ENCODE assay signal across 19 cellular contexts in the genomic region with DNA sequence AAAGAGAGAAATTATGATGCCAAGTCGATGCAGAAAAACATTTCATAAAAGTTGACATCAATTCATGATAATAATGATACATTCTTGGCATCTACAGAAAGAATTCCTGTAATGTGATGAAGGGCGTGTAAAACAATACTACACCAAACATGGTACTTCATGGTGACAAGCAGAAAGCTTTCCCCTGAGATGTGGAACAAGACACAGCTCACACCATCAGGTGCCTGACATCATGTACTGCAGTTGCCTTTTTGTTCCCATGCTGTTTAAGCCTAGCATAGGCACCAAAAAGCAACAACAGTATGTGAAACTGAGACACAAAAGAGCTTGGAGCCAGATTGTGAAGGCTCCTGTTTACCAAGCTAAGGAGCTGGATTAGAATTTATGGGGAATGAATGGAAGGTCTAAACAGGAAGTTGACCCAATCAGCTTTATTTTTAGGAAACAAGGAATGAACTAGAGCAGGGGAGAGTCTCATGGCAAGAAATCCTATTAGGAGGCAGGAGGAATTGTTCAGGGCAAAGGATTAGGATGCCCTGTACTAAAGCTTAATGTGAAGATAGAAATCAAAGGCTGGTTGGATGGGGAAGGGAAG.
DNase-seq lines count a peak whose midpoint lies in the region; ATAC-seq and TF ChIP-seq lines count a peak whose summit lies in the region.
"Had no signal": no experiment of that assay in that cellular context is flagged by ENCODE, and none has a peak within 500 bp of the region (broad histone marks: within the 10 kb centered on the region; RNA-seq: fewer than 3 reads in every experiment).

No MANE protein-coding gene starts in this region.

- no peak overlapping the region for H2AFZ ChIP-seq in mesenchymal stem cell (ENCODE audit: low read depth, low read length)
- H2AFZ ChIP-seq: GM23248 had no signal

- H2AK5ac ChIP-seq in mesenchymal stem cell (ENCODE audit: low read length, severe bottlenecking), result no peak overlapping the region

- H3K27ac Mint-ChIP-seq in WTC11, result no peak overlapping the region
- H3K27ac Mint-ChIP-seq: CD4-positive, alpha-beta memory T cell had no signal

- no peaks in the 10 kb centered on the region for H3K27me3 ChIP-seq in mesenchymal stem cell (ENCODE audit: control insufficient read depth in 1 of 2, insufficient read depth in 1 of 2, low read length in 2 of 2)

- no peak overlapping the region for H2BK12ac ChIP-seq in mesenchymal stem cell (ENCODE audit: low read length in 2 of 2)

- H2BK5ac ChIP-seq in mesenchymal stem cell (ENCODE audit: low read depth, low read length, poor library complexity, severe bottlenecking), result no peak overlapping the region

- H4K91ac ChIP-seq in mesenchymal stem cell (ENCODE audit: low read length), result no peak overlapping the region

- no peak overlapping the region for H4K8ac ChIP-seq in mesenchymal stem cell (ENCODE audit: low read length)

- no peak overlapping the region for H3K23ac ChIP-seq in mesenchymal stem cell (ENCODE audit: low read length in 2 of 2)

- no peaks in the 10 kb centered on the region for H3K79me1 ChIP-seq in mesenchymal stem cell (replicated peaks; ENCODE audit: low read length, poor library complexity, severe bottlenecking)

- POLR2A ChIA-PET in WTC11 (lab: Charles Lee), result no interaction called here

- H2BK15ac ChIP-seq in mesenchymal stem cell (ENCODE audit: low read depth, poor library complexity, severe bottlenecking), result no peak overlapping the region

- H3K4me3 ChIP-seq in mesenchymal stem cell (ENCODE audit: insufficient read depth in 1 of 2, low read depth in 1 of 2, low read length in 2 of 2), result no peak overlapping the region
- H3K4me3 ChIP-seq: GM23248 had no signal

- H3K4me1 ChIP-seq in mesenchymal stem cell (ENCODE audit: control insufficient read depth, insufficient read depth, low read depth, low read length), result peaks cover 10% of the 10 kb centered on the region

- H3K27me3 Mint-ChIP-seq in WTC11 (ENCODE audit: low read depth), result no peaks in the 10 kb centered on the region

- peak; percentile 42 for DNase-seq in DMS53 (lab: John Stamatoyannopoulos, UW)
- no peak for DNase-seq in DMS53 treated with DMSO at 0.1 percent for 48 hours (lab: John Stamatoyannopoulos, UW; ENCODE audit: unreplicated experiment)
- DNase-seq in Ammon's horn (ENCODE audit: low spot score), result peak; percentile 27
- no peak for DNase-seq in WTC11 (ENCODE audit: low spot score)
- peak; percentile 7 for DNase-seq in mesenchymal stem cell
- DNase-seq in HCEC 1CT, result no peak
- DNase-seq in kidney glomerular epithelial cell (lab: John Stamatoyannopoulos, UW), result no peak
- DNase-seq: Calu3; CD4-positive, alpha-beta memory T cell; DND-41; GM23248; NCI-H1436; NCI-H2081; NCI-H345; NCI-H526; RPMI8226 had no signal

- H3K9me3 Mint-ChIP-seq in WTC11, result no peaks in the 10 kb centered on the region
- H3K9me3 Mint-ChIP-seq: CD4-positive, alpha-beta memory T cell had no signal

- H3K36me3 Mint-ChIP-seq in WTC11, result no peaks in the 10 kb centered on the region
- H3K36me3 Mint-ChIP-seq: CD4-positive, alpha-beta memory T cell had no signal

- no peaks in the 10 kb centered on the region for H3K4me1 Mint-ChIP-seq in WTC11
- H3K4me1 Mint-ChIP-seq: CD4-positive, alpha-beta memory T cell had no signal

- H3K9me3 ChIP-seq in mesenchymal stem cell (ENCODE audit: control insufficient read depth, low read length), result no peaks in the 10 kb centered on the region

- H3K36me3 ChIP-seq in mesenchymal stem cell (ENCODE audit: control insufficient read depth in 1 of 2, insufficient read depth in 2 of 2, low read depth in 1 of 2, low read length in 2 of 2), result no peaks in the 10 kb centered on the region

- no peak overlapping the region for H3K4me3 Mint-ChIP-seq in WTC11
- H3K4me3 Mint-ChIP-seq: CD4-positive, alpha-beta memory T cell had no signal

- no peak overlapping the region for H3K4me2 ChIP-seq in mesenchymal stem cell (ENCODE audit: low read length, poor library complexity, severe bottlenecking)

- no peak overlapping the region for H3K9ac ChIP-seq in mesenchymal stem cell (ENCODE audit: low read length)
- H3K9ac ChIP-seq: GM23248 had no signal

- H3K4ac ChIP-seq in mesenchymal stem cell (ENCODE audit: low read depth in 1 of 2, low read length in 2 of 2), result no peak overlapping the region

- ATAC-seq in WTC11, result peak; percentile 36
- no peak for ATAC-seq in GM21528 (IDR thresholded peaks at IDR 0.05; ENCODE audit: low FRiP score, unreplicated experiment)

- no peak overlapping the region for H2BK120ac ChIP-seq in mesenchymal stem cell (ENCODE audit: low read depth, low read length)

- CTCF ChIA-PET in WTC11 (lab: Charles Lee), result interaction anchor here (0.6 to 1.8 kb wide), 6 partner anchors 24 to 189 kb away, joined by 3 to 11 read pairs (median 5); a partner anchor contains a TSS

- WGBS in mesenchymal stem cell, result 83% methylated on average over 1 of the region's 2 CpGs

- no peak for TF ChIP-seq CTCF in WTC11 (IDR thresholded peaks at IDR 0.05)

- H3K14ac ChIP-seq in mesenchymal stem cell (ENCODE audit: low read length in 2 of 2), result no peak overlapping the region

- H3K27ac ChIP-seq in mesenchymal stem cell (ENCODE audit: low read length, poor library complexity, severe bottlenecking), result no peak overlapping the region
- H3K27ac ChIP-seq: 22Rv1, GM23248, HL-60 had no signal

- H3K18ac ChIP-seq in mesenchymal stem cell (ENCODE audit: low read depth in 1 of 2, low read length in 2 of 2), result no peak overlapping the region

TF ChIP-seq in WTC11, 78 proteins besides CTCF, POLR2A, EP300 and RAD21 (continues in another document):
- TF ChIP-seq, protein P1, sequence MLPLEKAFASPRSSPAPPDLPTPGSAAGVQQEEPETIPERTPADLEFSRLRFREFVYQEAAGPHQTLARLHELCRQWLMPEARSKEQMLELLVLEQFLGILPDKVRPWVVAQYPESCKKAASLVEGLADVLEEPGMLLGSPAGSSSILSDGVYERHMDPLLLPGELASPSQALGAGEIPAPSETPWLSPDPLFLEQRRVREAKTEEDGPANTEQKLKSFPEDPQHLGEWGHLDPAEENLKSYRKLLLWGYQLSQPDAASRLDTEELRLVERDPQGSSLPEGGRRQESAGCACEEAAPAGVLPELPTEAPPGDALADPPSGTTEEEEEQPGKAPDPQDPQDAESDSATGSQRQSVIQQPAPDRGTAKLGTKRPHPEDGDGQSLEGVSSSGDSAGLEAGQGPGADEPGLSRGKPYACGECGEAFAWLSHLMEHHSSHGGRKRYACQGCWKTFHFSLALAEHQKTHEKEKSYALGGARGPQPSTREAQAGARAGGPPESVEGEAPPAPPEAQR (CRISPR knock-in tag; IDR thresholded peaks at IDR 0.05), result no peak
- TF ChIP-seq, protein P2, sequence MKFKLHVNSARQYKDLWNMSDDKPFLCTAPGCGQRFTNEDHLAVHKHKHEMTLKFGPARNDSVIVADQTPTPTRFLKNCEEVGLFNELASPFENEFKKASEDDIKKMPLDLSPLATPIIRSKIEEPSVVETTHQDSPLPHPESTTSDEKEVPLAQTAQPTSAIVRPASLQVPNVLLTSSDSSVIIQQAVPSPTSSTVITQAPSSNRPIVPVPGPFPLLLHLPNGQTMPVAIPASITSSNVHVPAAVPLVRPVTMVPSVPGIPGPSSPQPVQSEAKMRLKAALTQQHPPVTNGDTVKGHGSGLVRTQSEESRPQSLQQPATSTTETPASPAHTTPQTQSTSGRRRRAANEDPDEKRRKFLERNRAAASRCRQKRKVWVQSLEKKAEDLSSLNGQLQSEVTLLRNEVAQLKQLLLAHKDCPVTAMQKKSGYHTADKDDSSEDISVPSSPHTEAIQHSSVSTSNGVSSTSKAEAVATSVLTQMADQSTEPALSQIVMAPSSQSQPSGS (CRISPR knock-in tag; IDR thresholded peaks at IDR 0.05; ENCODE audit: borderline replicate concordance, low read depth), result no peak
- TF ChIP-seq, protein P3, sequence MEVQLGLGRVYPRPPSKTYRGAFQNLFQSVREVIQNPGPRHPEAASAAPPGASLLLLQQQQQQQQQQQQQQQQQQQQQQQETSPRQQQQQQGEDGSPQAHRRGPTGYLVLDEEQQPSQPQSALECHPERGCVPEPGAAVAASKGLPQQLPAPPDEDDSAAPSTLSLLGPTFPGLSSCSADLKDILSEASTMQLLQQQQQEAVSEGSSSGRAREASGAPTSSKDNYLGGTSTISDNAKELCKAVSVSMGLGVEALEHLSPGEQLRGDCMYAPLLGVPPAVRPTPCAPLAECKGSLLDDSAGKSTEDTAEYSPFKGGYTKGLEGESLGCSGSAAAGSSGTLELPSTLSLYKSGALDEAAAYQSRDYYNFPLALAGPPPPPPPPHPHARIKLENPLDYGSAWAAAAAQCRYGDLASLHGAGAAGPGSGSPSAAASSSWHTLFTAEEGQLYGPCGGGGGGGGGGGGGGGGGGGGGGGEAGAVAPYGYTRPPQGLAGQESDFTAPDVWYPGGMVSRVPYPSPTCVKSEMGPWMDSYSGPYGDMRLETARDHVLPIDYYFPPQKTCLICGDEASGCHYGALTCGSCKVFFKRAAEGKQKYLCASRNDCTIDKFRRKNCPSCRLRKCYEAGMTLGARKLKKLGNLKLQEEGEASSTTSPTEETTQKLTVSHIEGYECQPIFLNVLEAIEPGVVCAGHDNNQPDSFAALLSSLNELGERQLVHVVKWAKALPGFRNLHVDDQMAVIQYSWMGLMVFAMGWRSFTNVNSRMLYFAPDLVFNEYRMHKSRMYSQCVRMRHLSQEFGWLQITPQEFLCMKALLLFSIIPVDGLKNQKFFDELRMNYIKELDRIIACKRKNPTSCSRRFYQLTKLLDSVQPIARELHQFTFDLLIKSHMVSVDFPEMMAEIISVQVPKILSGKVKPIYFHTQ (CRISPR knock-in tag; IDR thresholded peaks at IDR 0.05), result no peak
- TF ChIP-seq, protein P4, sequence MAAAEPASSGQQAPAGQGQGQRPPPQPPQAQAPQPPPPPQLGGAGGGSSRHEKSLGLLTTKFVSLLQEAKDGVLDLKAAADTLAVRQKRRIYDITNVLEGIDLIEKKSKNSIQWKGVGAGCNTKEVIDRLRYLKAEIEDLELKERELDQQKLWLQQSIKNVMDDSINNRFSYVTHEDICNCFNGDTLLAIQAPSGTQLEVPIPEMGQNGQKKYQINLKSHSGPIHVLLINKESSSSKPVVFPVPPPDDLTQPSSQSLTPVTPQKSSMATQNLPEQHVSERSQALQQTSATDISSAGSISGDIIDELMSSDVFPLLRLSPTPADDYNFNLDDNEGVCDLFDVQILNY (CRISPR knock-in tag; IDR thresholded peaks at IDR 0.05), result no peak
- TF ChIP-seq, protein P5, sequence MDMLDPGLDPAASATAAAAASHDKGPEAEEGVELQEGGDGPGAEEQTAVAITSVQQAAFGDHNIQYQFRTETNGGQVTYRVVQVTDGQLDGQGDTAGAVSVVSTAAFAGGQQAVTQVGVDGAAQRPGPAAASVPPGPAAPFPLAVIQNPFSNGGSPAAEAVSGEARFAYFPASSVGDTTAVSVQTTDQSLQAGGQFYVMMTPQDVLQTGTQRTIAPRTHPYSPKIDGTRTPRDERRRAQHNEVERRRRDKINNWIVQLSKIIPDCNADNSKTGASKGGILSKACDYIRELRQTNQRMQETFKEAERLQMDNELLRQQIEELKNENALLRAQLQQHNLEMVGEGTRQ (CRISPR knock-in tag; IDR thresholded peaks at IDR 0.05), result no peak
- TF ChIP-seq ELF4 (CRISPR knock-in tag; IDR thresholded peaks at IDR 0.05; ENCODE audit: low read depth), result no peak
- no peak for TF ChIP-seq NR3C1 (CRISPR knock-in tag; conservative IDR thresholded peaks at IDR 0.05; ENCODE audit: low read depth)
- no peak for TF ChIP-seq ZNF317 (CRISPR knock-in tag; IDR thresholded peaks at IDR 0.05; ENCODE audit: borderline replicate concordance, low read depth)

Comparison
In these comparisons a context has a peak if more than half of its experiments do, and no peak if none do; other contexts are left out.
1. DNase-seq: peak in DMS53 (single experiment), Ammon's horn (single experiment) and mesenchymal stem cell (single experiment); none in DMS53 treated with DMSO at 0.1 percent for 48 hours (single experiment), WTC11 (single experiment), HCEC 1CT (single experiment) and kidney glomerular epithelial cell (single experiment).